1 cellular context compared by ENCODE assay signal in genomic region chr13:99978781-99979452, GRCh38.
TF ChIP-seq lines count a peak whose summit lies in the region.

No MANE protein-coding gene starts in this region.

TF ChIP-seq in HepG2, 621 proteins besides CTCF, POLR2A, EP300 and RAD21:
- TF ChIP-seq ZNF780A (CRISPR knock-in tag; IDR thresholded peaks at IDR 0.05), result no peak
- TF ChIP-seq ARID5B (CRISPR knock-in tag; IDR thresholded peaks at IDR 0.05), result no peak
- TF ChIP-seq BCL6 (CRISPR knock-in tag; IDR thresholded peaks at IDR 0.05), result no peak
- no peak for TF ChIP-seq SAP130 (CRISPR knock-in tag; IDR thresholded peaks at IDR 0.05; ENCODE audit: low read depth)
- TF ChIP-seq, protein P1, sequence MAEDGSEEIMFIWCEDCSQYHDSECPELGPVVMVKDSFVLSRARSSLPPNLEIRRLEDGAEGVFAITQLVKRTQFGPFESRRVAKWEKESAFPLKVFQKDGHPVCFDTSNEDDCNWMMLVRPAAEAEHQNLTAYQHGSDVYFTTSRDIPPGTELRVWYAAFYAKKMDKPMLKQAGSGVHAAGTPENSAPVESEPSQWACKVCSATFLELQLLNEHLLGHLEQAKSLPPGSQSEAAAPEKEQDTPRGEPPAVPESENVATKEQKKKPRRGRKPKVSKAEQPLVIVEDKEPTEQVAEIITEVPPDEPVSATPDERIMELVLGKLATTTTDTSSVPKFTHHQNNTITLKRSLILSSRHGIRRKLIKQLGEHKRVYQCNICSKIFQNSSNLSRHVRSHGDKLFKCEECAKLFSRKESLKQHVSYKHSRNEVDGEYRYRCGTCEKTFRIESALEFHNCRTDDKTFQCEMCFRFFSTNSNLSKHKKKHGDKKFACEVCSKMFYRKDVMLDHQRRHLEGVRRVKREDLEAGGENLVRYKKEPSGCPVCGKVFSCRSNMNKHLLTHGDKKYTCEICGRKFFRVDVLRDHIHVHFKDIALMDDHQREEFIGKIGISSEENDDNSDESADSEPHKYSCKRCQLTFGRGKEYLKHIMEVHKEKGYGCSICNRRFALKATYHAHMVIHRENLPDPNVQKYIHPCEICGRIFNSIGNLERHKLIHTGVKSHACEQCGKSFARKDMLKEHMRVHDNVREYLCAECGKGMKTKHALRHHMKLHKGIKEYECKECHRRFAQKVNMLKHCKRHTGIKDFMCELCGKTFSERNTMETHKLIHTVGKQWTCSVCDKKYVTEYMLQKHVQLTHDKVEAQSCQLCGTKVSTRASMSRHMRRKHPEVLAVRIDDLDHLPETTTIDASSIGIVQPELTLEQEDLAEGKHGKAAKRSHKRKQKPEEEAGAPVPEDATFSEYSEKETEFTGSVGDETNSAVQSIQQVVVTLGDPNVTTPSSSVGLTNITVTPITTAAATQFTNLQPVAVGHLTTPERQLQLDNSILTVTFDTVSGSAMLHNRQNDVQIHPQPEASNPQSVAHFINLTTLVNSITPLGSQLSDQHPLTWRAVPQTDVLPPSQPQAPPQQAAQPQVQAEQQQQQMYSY (CRISPR knock-in tag; IDR thresholded peaks at IDR 0.05), result no peak
- no peak for TF ChIP-seq KLF9 (CRISPR knock-in tag; IDR thresholded peaks at IDR 0.05; ENCODE audit: low read depth)
- no peak for TF ChIP-seq IRF2 (CRISPR knock-in tag; IDR thresholded peaks at IDR 0.05)
- TF ChIP-seq SIX1 (CRISPR knock-in tag; IDR thresholded peaks at IDR 0.05; ENCODE audit: borderline replicate concordance), result no peak
- TF ChIP-seq ZNF326 (CRISPR knock-in tag; IDR thresholded peaks at IDR 0.05; ENCODE audit: borderline replicate concordance), result no peak
- no peak for TF ChIP-seq ZNF207 (IDR thresholded peaks at IDR 0.05; ENCODE audit: borderline replicate concordance)
- TF ChIP-seq ARID3A (IDR thresholded peaks at IDR 0.05; ENCODE audit: low read depth, low read length), result no peak
- no peak for TF ChIP-seq HDAC6 (IDR thresholded peaks at IDR 0.05; ENCODE audit: low read depth, low read length)
- no peak for TF ChIP-seq ZNF224 (CRISPR knock-in tag; IDR thresholded peaks at IDR 0.05)
- no peak for TF ChIP-seq CREBL2 (CRISPR knock-in tag; IDR thresholded peaks at IDR 0.05; ENCODE audit: borderline replicate concordance)
- TF ChIP-seq ZNF205 (CRISPR knock-in tag; IDR thresholded peaks at IDR 0.05), result no peak
- TF ChIP-seq, protein P2, sequence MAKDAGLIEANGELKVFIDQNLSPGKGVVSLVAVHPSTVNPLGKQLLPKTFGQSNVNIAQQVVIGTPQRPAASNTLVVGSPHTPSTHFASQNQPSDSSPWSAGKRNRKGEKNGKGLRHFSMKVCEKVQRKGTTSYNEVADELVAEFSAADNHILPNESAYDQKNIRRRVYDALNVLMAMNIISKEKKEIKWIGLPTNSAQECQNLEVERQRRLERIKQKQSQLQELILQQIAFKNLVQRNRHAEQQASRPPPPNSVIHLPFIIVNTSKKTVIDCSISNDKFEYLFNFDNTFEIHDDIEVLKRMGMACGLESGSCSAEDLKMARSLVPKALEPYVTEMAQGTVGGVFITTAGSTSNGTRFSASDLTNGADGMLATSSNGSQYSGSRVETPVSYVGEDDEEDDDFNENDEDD (CRISPR knock-in tag; IDR thresholded peaks at IDR 0.05; ENCODE audit: borderline replicate concordance), result no peak
- no peak for TF ChIP-seq AHR (CRISPR knock-in tag; IDR thresholded peaks at IDR 0.05)
- TF ChIP-seq MZF1 (CRISPR knock-in tag; IDR thresholded peaks at IDR 0.05; ENCODE audit: borderline replicate concordance), result no peak
